ENCODE assay signal across 30 cellular contexts in genomic region chr13:54445865-54446264, GRCh38.
DNase-seq lines count a peak whose midpoint lies in the region; ATAC-seq, FAIRE-seq and TF ChIP-seq lines count a peak whose summit lies in the region.
"Had no signal": no experiment of that assay in that cellular context is flagged by ENCODE, and none has a peak within 500 bp of the region (broad histone marks: within the 10 kb centered on the region; RNA-seq: fewer than 3 reads in every experiment).

No MANE protein-coding gene starts in this region.

- H3K9me1 ChIP-seq in IMR-90 (ENCODE audit: insufficient read depth, low read length), result no peaks in the 10 kb centered on the region

- no peak overlapping the region for H4K5ac ChIP-seq in IMR-90 (ENCODE audit: low read depth, low read length)

- H3K23ac ChIP-seq in IMR-90 (ENCODE audit: low read depth, low read length), result no peak overlapping the region

- CTCF ChIA-PET in HepG2 (lab: Yijun Ruan, JAX; ENCODE audit: low intra/inter-chr PET ratio, low total read pairs), result no interaction called here
- CTCF ChIA-PET in A549 (lab: Yijun Ruan, JAX), result no interaction called here
- CTCF ChIA-PET in IMR-90 (lab: Yijun Ruan, JAX), result no interaction called here

- POLR2A ChIA-PET in HepG2 (lab: Yijun Ruan, JAX) (no interaction called here), A549 (lab: Yijun Ruan, JAX) (no interaction called here), IMR-90 (lab: Charles Lee; ENCODE audit: unreplicated experiment) (no interaction called here)

- no peak for DNase-seq in HepG2 (ENCODE audit: low spot score)
- no peak for DNase-seq in right lobe of liver
- DNase-seq in A549 (ENCODE audit: low read depth in 1 of 2, low spot score in 1 of 2), result no peak
- DNase-seq in IMR-90, result no peak
- DNase-seq in NCI-H2029 treated with DMSO at 0.1 percent for 48 hours (lab: John Stamatoyannopoulos, UW), result no peak
- no peak for DNase-seq in globus pallidus (ENCODE audit: low spot score)
- DNase-seq: 8988T; ACHN; BE2C; C1 segment of cervical spinal cord; Caco-2; Calu3; CD4-positive, alpha-beta memory T cell; CD4-positive, alpha-beta T cell; CD4-positive, CD25-positive, alpha-beta regulatory T cell; CD8-positive, alpha-beta memory T cell; CD8-positive, alpha-beta T cell; COR-L47; DMS 273 treated with DMSO at 0.1 percent for 48 hours; DMS153; DMS53; DMS79; DMS79 treated with DMSO at 0.1 percent for 48 hours; DND-41; EL had no signal

- H3K18ac ChIP-seq in IMR-90 (ENCODE audit: low read depth, low read length), result no peak overlapping the region

- no peak overlapping the region for H2AK9ac ChIP-seq in IMR-90 (replicated peaks; ENCODE audit: low read depth, low read length, poor library complexity)

- H2BK20ac ChIP-seq in IMR-90 (ENCODE audit: low read depth, low read length), result no peak overlapping the region

- no peaks in the 10 kb centered on the region for H3K79me1 ChIP-seq in IMR-90 (ENCODE audit: low read depth in 1 of 2, low read length in 2 of 2)

- no peak overlapping the region for H4K8ac ChIP-seq in IMR-90 (ENCODE audit: low read depth in 2 of 2, low read length in 2 of 2)

- no peak overlapping the region for H2BK15ac ChIP-seq in IMR-90 (ENCODE audit: low read depth, low read length)

- H3K4me2 ChIP-seq in HepG2 (ENCODE audit: low read depth, low read length) (no peak overlapping the region), A549 (no peak overlapping the region), IMR-90 (ENCODE audit: low read depth, low read length) (no peak overlapping the region)
- H3K4me2 ChIP-seq: BLaER1; BLaER1 treated with 17β-estradiol and CSF1 and Interleukin-3, amounts not matched to agents 10 nM and 100 nM had no signal

- in situ Hi-C loops in HepG2 (cut with HindIII; ENCODE audit: extremely low pct_ligation_motif_present, low pct_unique_long_range_greater_than_20kb) (no loop called here), IMR-90 (cut with MboI; ENCODE audit: low sequenced_read_pairs) (no loop called here)

- no peak overlapping the region for H3K4me3 ChIP-seq in HepG2 (replicated peaks in 1 of 3; ENCODE audit: insufficient read depth in 1 of 3, low read depth in 2 of 3, low read length in 3 of 3)
- H3K4me3 ChIP-seq in right lobe of liver, result no peak overlapping the region
- no peak overlapping the region for H3K4me3 ChIP-seq in A549
- H3K4me3 ChIP-seq in IMR-90 (ENCODE audit: insufficient read depth, low read depth, low read length), result no peak overlapping the region
- H3K4me3 ChIP-seq: BLaER1; BLaER1 treated with 17β-estradiol and CSF1 and Interleukin-3, amounts not matched to agents 10 nM and 100 nM had no signal

- H2AFZ ChIP-seq in HepG2 (ENCODE audit: low read length) (no peak overlapping the region), IMR-90 (replicated peaks; ENCODE audit: low read length, poor library complexity) (no peak overlapping the region)

- no peak overlapping the region for H4K91ac ChIP-seq in IMR-90 (ENCODE audit: insufficient read depth, low read depth, low read length)

- intact Hi-C loops in HepG2 (cut with micrococcal nuclease; ENCODE audit: unreplicated experiment), result no loop called here
- intact Hi-C loops in right lobe of liver (cut with DNase I), result no loop called here
- intact Hi-C loops in IMR-90 (cut with micrococcal nuclease), result no loop called here

- TF ChIP-seq EP300 in HepG2 (IDR thresholded peaks at IDR 0.05; ENCODE audit: low read depth in 2 of 2, low read length in 2 of 2) (no peak), HepG2 (CRISPR knock-in tag; IDR thresholded peaks at IDR 0.05; ENCODE audit: borderline replicate concordance) (no peak), A549 (IDR thresholded peaks at IDR 0.05) (no peak)

- H3K56ac ChIP-seq in IMR-90 (ENCODE audit: extremely low read depth, insufficient read depth, low read length), result no peak overlapping the region

- H3K9ac ChIP-seq in HepG2 (ENCODE audit: insufficient read depth, low read depth, low read length) (no peak overlapping the region), IMR-90 (ENCODE audit: low read depth, low read length) (no peak overlapping the region)
- H3K9ac ChIP-seq: BLaER1; BLaER1 treated with 17β-estradiol and CSF1 and Interleukin-3, amounts not matched to agents 10 nM and 100 nM had no signal

- H3K4me1 ChIP-seq in HepG2 (ENCODE audit: insufficient read depth, low read length), result no peaks in the 10 kb centered on the region
- H3K4me1 ChIP-seq in right lobe of liver, result no peaks in the 10 kb centered on the region
- no peaks in the 10 kb centered on the region for H3K4me1 ChIP-seq in A549
- H3K4me1 ChIP-seq in IMR-90 (ENCODE audit: control insufficient read depth, insufficient read depth, low read length), result no peaks in the 10 kb centered on the region
- H3K4me1 ChIP-seq: BE2C; BLaER1; BLaER1 treated with 17β-estradiol and CSF1 and Interleukin-3, amounts not matched to agents 10 nM and 100 nM; Caco-2 had no signal

- TF ChIP-seq POLR2A in HepG2 (IDR thresholded peaks at IDR 0.05; ENCODE audit: insufficient read depth in 1 of 2, low read depth in 2 of 2, low read length in 2 of 2) (no peak), right lobe of liver (IDR thresholded peaks at IDR 0.05) (no peak), A549 (IDR thresholded peaks at IDR 0.05; ENCODE audit: low read length) (no peak), IMR-90 (IDR thresholded peaks at IDR 0.05; ENCODE audit: low read depth, low read length) (no peak)

- no peak overlapping the region for H3K27ac ChIP-seq in HepG2 (ENCODE audit: extremely low read length, insufficient read depth, low read length)
- H3K27ac ChIP-seq in right lobe of liver, result no peak overlapping the region
- H3K27ac ChIP-seq in A549, result no peak overlapping the region
- no peak overlapping the region for H3K27ac ChIP-seq in IMR-90 (ENCODE audit: insufficient read depth, low read length)
- H3K27ac ChIP-seq: 22Rv1; BLaER1; BLaER1 treated with 17β-estradiol and CSF1 and Interleukin-3, amounts not matched to agents 10 nM and 100 nM; C4-2B had no signal

- H3K79me2 ChIP-seq in HepG2 (ENCODE audit: insufficient read depth, low read length), result no peaks in the 10 kb centered on the region

- no peaks in the 10 kb centered on the region for H3K36me3 ChIP-seq in HepG2 (replicated peaks in 1 of 2; ENCODE audit: control insufficient read depth in 1 of 2, insufficient read depth in 2 of 2, low read length in 2 of 2)
- no peaks in the 10 kb centered on the region for H3K36me3 ChIP-seq in right lobe of liver
- no peaks in the 10 kb centered on the region for H3K36me3 ChIP-seq in IMR-90 (ENCODE audit: control insufficient read depth, insufficient read depth, low read length)
- H3K36me3 ChIP-seq: BE2C; BLaER1; BLaER1 treated with 17β-estradiol and CSF1 and Interleukin-3, amounts not matched to agents 10 nM and 100 nM had no signal

- H2AK5ac ChIP-seq in IMR-90 (ENCODE audit: low read depth, low read length), result no peak overlapping the region

- no peak overlapping the region for H3K4ac ChIP-seq in IMR-90 (ENCODE audit: low read depth, low read length)

- H3K27me3 ChIP-seq in HepG2 (ENCODE audit: control insufficient read depth in 1 of 2, insufficient read depth in 2 of 2, low read length in 2 of 2), result no peaks in the 10 kb centered on the region
- H3K27me3 ChIP-seq in right lobe of liver, result no peaks in the 10 kb centered on the region
- H3K27me3 ChIP-seq in IMR-90 (ENCODE audit: control insufficient read depth, insufficient read depth, low read length), result no peaks in the 10 kb centered on the region
- H3K27me3 ChIP-seq: BE2C; BLaER1; BLaER1 treated with 17β-estradiol and CSF1 and Interleukin-3, amounts not matched to agents 10 nM and 100 nM had no signal

- no peak for FAIRE-seq in HepG2 (lab: Jason Lieb, UNC)
- no peak for FAIRE-seq in A549 (lab: Jason Lieb, UNC)
- FAIRE-seq: A204.1 had no signal

- no peak for TF ChIP-seq CTCF in HepG2 (CRISPR knock-in tag; IDR thresholded peaks at IDR 0.05)
- no peak for TF ChIP-seq CTCF in right lobe of liver (IDR thresholded peaks at IDR 0.05)
- TF ChIP-seq CTCF in A549 (IDR thresholded peaks at IDR 0.05), result no peak
- TF ChIP-seq CTCF in IMR-90 (conservative IDR thresholded peaks at IDR 0.05; ENCODE audit: low read depth, low read length), result no peak

- no peak overlapping the region for H2BK5ac ChIP-seq in IMR-90 (ENCODE audit: low read depth, low read length, poor library complexity, severe bottlenecking)

- H3K9me3 ChIP-seq in HepG2 (ENCODE audit: low read length) (peaks cover 57% of the 10 kb centered on the region), right lobe of liver (no peaks in the 10 kb centered on the region), A549 (no peaks in the 10 kb centered on the region), IMR-90 (ENCODE audit: control insufficient read depth, insufficient read depth, low read length) (no peaks in the 10 kb centered on the region)
- H3K9me3 ChIP-seq: BE2C, BLaER1, Caco-2 had no signal

- BruUV-seq in HepG2 (replicated peaks; lab: Mats Ljungman, UMichigan), result no TSS peak
- no TSS peak for BruUV-seq in IMR-90 (replicated peaks; lab: Mats Ljungman, UMichigan)

- dilution Hi-C loops in IMR-90 (cut with HindIII; ENCODE audit: low sequenced_read_pairs, unreplicated experiment), result no loop called here

- no peak for TF ChIP-seq RAD21 in HepG2 (CRISPR knock-in tag; IDR thresholded peaks at IDR 0.05)
- TF ChIP-seq RAD21 in A549 (conservative IDR thresholded peaks at IDR 0.05 in 1 of 2, IDR thresholded peaks at IDR 0.05 in 1 of 2), result no peak
- no peak for TF ChIP-seq RAD21 in IMR-90 (IDR thresholded peaks at IDR 0.05; ENCODE audit: low read length)

- H2BK120ac ChIP-seq in IMR-90 (ENCODE audit: low read depth, low read length), result no peak overlapping the region

- ATAC-seq in HepG2 (no peak), right lobe of liver (no peak), A549 (no peak), IMR-90 (ENCODE audit: low read depth) (no peak)
- ATAC-seq: CD8-positive, alpha-beta T cell had no signal

- no peak overlapping the region for H3K14ac ChIP-seq in IMR-90 (replicated peaks; ENCODE audit: low read depth, low read length)

- no peaks in the 10 kb centered on the region for H4K20me1 ChIP-seq in HepG2 (ENCODE audit: insufficient read depth, low read length)
- no peaks in the 10 kb centered on the region for H4K20me1 ChIP-seq in IMR-90 (ENCODE audit: insufficient read depth, low read length)
- H4K20me1 ChIP-seq: BLaER1; BLaER1 treated with 17β-estradiol and CSF1 and Interleukin-3, amounts not matched to agents 10 nM and 100 nM had no signal

TF ChIP-seq in A549, 52 proteins besides CTCF, POLR2A, EP300 and RAD21:
- peak; percentile 34 for TF ChIP-seq MAFK (IDR thresholded peaks at IDR 0.05; ENCODE audit: partially characterized antibody)
- no peak for TF ChIP-seq EHF (CRISPR knock-in tag; IDR thresholded peaks at IDR 0.05)

TF ChIP-seq in IMR-90, 13 proteins besides CTCF, POLR2A, EP300 and RAD21:
- TF ChIP-seq SMC3 (IDR thresholded peaks at IDR 0.05; ENCODE audit: low read depth, low read length), result no peak
- peak; percentile 76 for TF ChIP-seq MAFK (IDR thresholded peaks at IDR 0.05; ENCODE audit: low read depth, low read length)

Comparison
In these comparisons a context has a peak if more than half of its experiments do, and no peak if none do; other contexts are left out.
1. Of the 38 proteins assayed by ChIP-seq in both HepG2 and A549: peak only in HepG2: none; only in A549: none; in both: MAFK; in neither: 37.